Comparison of ENCODE assay signal across 7 cellular contexts in genomic region chr15:22224961-22225360, GRCh38.
DNase-seq lines count a peak whose midpoint lies in the region; ATAC-seq and TF ChIP-seq lines count a peak whose summit lies in the region.
"Not testable (repeated sequence)": the region's sequence is repeated elsewhere in the genome, so short reads cannot be mapped to it uniquely, and the experiment has no call there.

No MANE protein-coding gene starts in this region.

- not testable (repeated sequence) for H3K27ac ChIP-seq in RWPE2 (ENCODE audit: poor library complexity, severe bottlenecking)

- H3K4me1 Mint-ChIP-seq in activated naive CD4-positive, alpha-beta T cell treated with anti-CD3 and anti-CD28 coated beads, Interleukin-2, amount 50 U/mL, for 24 hours = peaks cover 35% of the 10 kb centered on the region
- peaks cover 26 to 30% of the 10 kb centered on the region in 2 donors for H3K4me1 Mint-ChIP-seq in effector memory CD8-positive, alpha-beta T cell (ENCODE audit: low read depth in 2 of 2)
- not testable (repeated sequence) for H3K4me1 Mint-ChIP-seq in osteocyte (ENCODE audit: unreplicated experiment)

- not testable (repeated sequence) for TF ChIP-seq CTCF in RWPE2 (IDR thresholded peaks at IDR 0.05; ENCODE audit: poor library complexity, severe bottlenecking); osteocyte (IDR thresholded peaks at IDR 0.05)

- H3K4me3 ChIP-seq in RWPE2 (ENCODE audit: severe bottlenecking) = not testable (repeated sequence)

- H3K27me3 Mint-ChIP-seq in activated naive CD4-positive, alpha-beta T cell treated with anti-CD3 and anti-CD28 coated beads, Interleukin-2, amount 50 U/mL, for 24 hours; effector memory CD8-positive, alpha-beta T cell; osteocyte (ENCODE audit: unreplicated experiment): not testable (repeated sequence)

- not testable (repeated sequence) for H3K9me3 Mint-ChIP-seq in activated naive CD4-positive, alpha-beta T cell treated with anti-CD3 and anti-CD28 coated beads, Interleukin-2, amount 50 U/mL, for 24 hours; effector memory CD8-positive, alpha-beta T cell
- H3K9me3 Mint-ChIP-seq in osteocyte (ENCODE audit: unreplicated experiment) = peaks cover 48% of the 10 kb centered on the region

- not testable (repeated sequence) for H3K27me3 ChIP-seq in RWPE2 (ENCODE audit: insufficient read depth, poor library complexity, severe bottlenecking)

- H3K4me1 ChIP-seq in RWPE2 (ENCODE audit: insufficient read depth, poor library complexity, severe bottlenecking) = not testable (repeated sequence)

- not testable (repeated sequence) for H3K36me3 Mint-ChIP-seq in activated naive CD4-positive, alpha-beta T cell treated with anti-CD3 and anti-CD28 coated beads, Interleukin-2, amount 50 U/mL, for 24 hours; effector memory CD8-positive, alpha-beta T cell (ENCODE audit: insufficient read depth); osteocyte (ENCODE audit: unreplicated experiment)

- H3K27ac Mint-ChIP-seq in activated naive CD4-positive, alpha-beta T cell treated with anti-CD3 and anti-CD28 coated beads, Interleukin-2, amount 50 U/mL, for 24 hours = peak overlapping the region; percentile 68
- H3K27ac Mint-ChIP-seq in effector memory CD8-positive, alpha-beta T cell = peak overlapping the region; percentile 10 to 60
- H3K27ac Mint-ChIP-seq in osteocyte (ENCODE audit: unreplicated experiment) = not testable (repeated sequence)

- H3K4me3 Mint-ChIP-seq in activated naive CD4-positive, alpha-beta T cell treated with anti-CD3 and anti-CD28 coated beads, Interleukin-2, amount 50 U/mL, for 24 hours; effector memory CD8-positive, alpha-beta T cell; osteocyte (ENCODE audit: unreplicated experiment): not testable (repeated sequence)

- H3K9me3 ChIP-seq in RWPE2 (ENCODE audit: severe bottlenecking) = not testable (repeated sequence)

- not testable (repeated sequence) for H3K36me3 ChIP-seq in RWPE2 (ENCODE audit: low read depth)

- ATAC-seq in RWPE2 (ENCODE audit: low read depth); effector memory CD8-positive, alpha-beta T cell (replicated peaks); left lobe of liver: not testable (repeated sequence)

- DNase-seq in RWPE2 (ENCODE audit: low spot score) (peak; percentile 52), left lobe of liver (ENCODE audit: low spot score) (peak; percentile 42), osteocyte (ENCODE audit: extremely low spot score, unreplicated experiment) (peak; percentile 83)
- peak; percentile 51 for DNase-seq in activated CD8-positive, alpha-beta memory T cell treated with anti-CD3 and anti-CD28 coated beads for 24 hours
- DNase-seq in effector memory CD8-positive, alpha-beta T cell = not testable (repeated sequence)
- peak; percentile 22 for DNase-seq in stimulated activated CD8-positive, alpha-beta memory T cell treated with anti-CD3 and anti-CD28 coated beads, Interleukin-4, amount 100 ng/mL, for 48 hours
